8 cellular contexts compared by ENCODE assay signal in genomic region chr2:98731709-98732349, GRCh38. TPM values are rescaled to one million over a fixed set of nuclear protein-coding genes. Genes with fewer than 3 reads are reported as not detected.
A peak's percentile ranks its signal among the peaks of the same experiment; 100 is the strongest.
DNase-seq lines count a peak whose midpoint lies in the region; ATAC-seq and TF ChIP-seq lines count a peak whose summit lies in the region.

No MANE protein-coding gene starts in this region.

- intact Hi-C loops in CD8-positive, alpha-beta T cell (cut with DNase I, micrococcal nuclease) = loop anchor here (1.0 to 5.0 kb wide), 8 partner anchors 27 to 1085 kb away; partner anchors contain the start of genes COX5B (in 1 of the 2), MITD1 (in 1 of the 2) and MRPL30 (in 1 of the 2)
- intact Hi-C loops in posterior vena cava (cut with DNase I) = loop anchor here in 1 of 2 donors (10.0 kb wide), 1 partner anchor 93 kb away; no protein-coding TSS in a partner anchor

- H2AFZ ChIP-seq in MM.1S (ENCODE audit: low read length) = peak overlapping the region; percentile 86
- H2AFZ ChIP-seq in neural cell (ENCODE audit: low read depth, low read length) = peak overlapping the region; percentile 69

- no peak for TF ChIP-seq RAD21 in neural cell (conservative IDR thresholded peaks at IDR 0.05)

- H3K4me3 ChIP-seq in CD8-positive, alpha-beta T cell (ENCODE audit: low read depth, low read length) = peak overlapping the region; percentile 69
- H3K4me3 ChIP-seq in MM.1S (ENCODE audit: low read length) (peak overlapping the region; percentile 76), neural cell (ENCODE audit: low read length) (peak overlapping the region; percentile 73)

- H3K4me1 Mint-ChIP-seq in CD8-positive, alpha-beta T cell (ENCODE audit: low read depth) = peaks cover 60% of the 10 kb centered on the region

- TF ChIP-seq CTCF in CD8-positive, alpha-beta T cell (IDR thresholded peaks at IDR 0.05) = no peak
- TF ChIP-seq CTCF in MM.1S (IDR thresholded peaks at IDR 0.05; ENCODE audit: low read length) (no peak), neural cell (IDR thresholded peaks at IDR 0.05; ENCODE audit: poor library complexity, severe bottlenecking) (no peak)

- H3K79me2 ChIP-seq in MM.1S (ENCODE audit: low read length) (no peaks in the 10 kb centered on the region), neural cell (replicated peaks; ENCODE audit: insufficient read depth, low read length) (peaks cover 24% of the 10 kb centered on the region)

- H3K36me3 ChIP-seq in CD8-positive, alpha-beta T cell (ENCODE audit: insufficient read depth, low read length) = no peaks in the 10 kb centered on the region
- H3K36me3 ChIP-seq in MM.1S (replicated peaks; ENCODE audit: insufficient read depth, low read length) = no peaks in the 10 kb centered on the region
- no peaks in the 10 kb centered on the region for H3K36me3 ChIP-seq in neural cell (ENCODE audit: insufficient read depth, low read length)

- POLR2A ChIA-PET in CD8-positive, alpha-beta T cell (lab: Charles Lee) = interaction anchor here (0.6 to 6.6 kb wide), 17 partner anchors 8 to 90 kb away, joined by 3 to 112 read pairs (median 4); no protein-coding TSS in a partner anchor

- no peaks in the 10 kb centered on the region for H3K9me3 ChIP-seq in CD8-positive, alpha-beta T cell (ENCODE audit: low read length)
- H3K9me3 ChIP-seq in MM.1S (replicated peaks; ENCODE audit: insufficient read depth, low read length) (no peaks in the 10 kb centered on the region), neural cell (ENCODE audit: low read length) (no peaks in the 10 kb centered on the region)

- H3K9ac ChIP-seq in MM.1S (ENCODE audit: low read length) (peak overlapping the region; percentile 58), neural cell (ENCODE audit: low read length) (peak overlapping the region; percentile 75)

- TF ChIP-seq EP300 in neural cell (conservative IDR thresholded peaks at IDR 0.05; ENCODE audit: poor library complexity, severe bottlenecking) = no peak

- H3K4me1 ChIP-seq in CD8-positive, alpha-beta T cell (ENCODE audit: insufficient read depth, low read length) = peaks cover 52% of the 10 kb centered on the region
- H3K4me1 ChIP-seq in MM.1S (ENCODE audit: low read length) = peaks cover 11% of the 10 kb centered on the region

- DNase-seq in CD8-positive, alpha-beta T cell = no peak
- no peak for DNase-seq in MM.1S
- DNase-seq in dermis blood vessel endothelial cell = peak; percentile 28
- no peak for DNase-seq in NCI-H82 treated with DMSO at 0.1 percent for 48 hours (lab: John Stamatoyannopoulos, UW; ENCODE audit: unreplicated experiment)
- no peak for DNase-seq in posterior vena cava (ENCODE audit: low spot score)
- no peak for DNase-seq in glomerular visceral epithelial cell (ENCODE audit: extremely low spot score)
- DNase-seq in OCI-M1 (lab: John Stamatoyannopoulos, UW) = no peak

- H3K9me3 Mint-ChIP-seq in CD8-positive, alpha-beta T cell = no peaks in the 10 kb centered on the region

- ATAC-seq in CD8-positive, alpha-beta T cell = no peak

- H3K27ac Mint-ChIP-seq in CD8-positive, alpha-beta T cell = peak overlapping the region; percentile 97

- no peaks in the 10 kb centered on the region for H3K27me3 ChIP-seq in CD8-positive, alpha-beta T cell (ENCODE audit: insufficient read depth, low read length)
- H3K27me3 ChIP-seq in MM.1S (replicated peaks; ENCODE audit: insufficient read depth, low read length) (no peaks in the 10 kb centered on the region), neural cell (ENCODE audit: insufficient read depth, low read depth, low read length) (no peaks in the 10 kb centered on the region)

- peak overlapping the region; percentile 82 for H3K27ac ChIP-seq in CD8-positive, alpha-beta T cell (ENCODE audit: low read depth, low read length)
- H3K27ac ChIP-seq in MM.1S (ENCODE audit: low read length) = no peak overlapping the region
- peak overlapping the region; percentile 37 for H3K27ac ChIP-seq in neural cell (ENCODE audit: low read length)

- H3K4me2 ChIP-seq in MM.1S (ENCODE audit: low read depth, low read length) (peak overlapping the region; percentile 98), neural cell (ENCODE audit: low read length) (peak overlapping the region; percentile 47)

- no peaks in the 10 kb centered on the region for H4K20me1 ChIP-seq in MM.1S (ENCODE audit: insufficient read depth, low read length)
- no peaks in the 10 kb centered on the region for H4K20me1 ChIP-seq in neural cell (ENCODE audit: insufficient read depth)

- peaks cover 22% of the 10 kb centered on the region for H3K36me3 Mint-ChIP-seq in CD8-positive, alpha-beta T cell

- H3K27me3 Mint-ChIP-seq in CD8-positive, alpha-beta T cell (ENCODE audit: low read depth) = no peaks in the 10 kb centered on the region

- H3F3A ChIP-seq in MM.1S (ENCODE audit: insufficient read depth, low read length) (no peaks in the 10 kb centered on the region; the same call in 1 of the 2 replicates), neural cell (ENCODE audit: insufficient read depth, low read length, poor library complexity, severe bottlenecking) (no peaks in the 10 kb centered on the region)

- H3K4me3 Mint-ChIP-seq in CD8-positive, alpha-beta T cell = peak overlapping the region; percentile 93

- CTCF ChIA-PET in CD8-positive, alpha-beta T cell (lab: Charles Lee) = interaction anchor here (0.7 to 5.3 kb wide), 10 partner anchors 11 to 90 kb away, joined by 3 to 22 read pairs (median 4); no protein-coding TSS in a partner anchor

- H3K9me2 ChIP-seq in MM.1S (replicated peaks; ENCODE audit: insufficient read depth, low read length) = no peaks in the 10 kb centered on the region
- no peaks in the 10 kb centered on the region for H3K9me2 ChIP-seq in neural cell (ENCODE audit: insufficient read depth, low read length)

TF ChIP-seq in neural cell, 6 proteins besides CTCF, POLR2A, EP300 and RAD21:
- no peak for TF ChIP-seq TAF1 (IDR thresholded peaks at IDR 0.05; ENCODE audit: low read depth)
- no peak for TF ChIP-seq POLR2AphosphoS5 (IDR thresholded peaks at IDR 0.05)
TF ChIP-seq in neural cell: peak in this region for 0.

RNA-seq across cellular contexts. Expression of gene MGAT4A, which starts 0.9 kb away (rescaled TPM):
- total RNA-seq in CD8-positive, alpha-beta T cell = 100 to 1,000 TPM; 226 to 229 TPM
- total RNA-seq in dermis blood vessel endothelial cell (58.0 and 89.5 TPM in 2 replicates), posterior vena cava (10 to 100 TPM; 34.2 to 36.2 TPM)
- polyA plus RNA-seq in neural cell = 29.9 and 54.8 TPM in 2 replicates
- 71.8 and 76.8 TPM in 2 replicates for polyA minus RNA-seq in neural cell
